8 cellular contexts compared by ENCODE assay signal in the genomic region with DNA sequence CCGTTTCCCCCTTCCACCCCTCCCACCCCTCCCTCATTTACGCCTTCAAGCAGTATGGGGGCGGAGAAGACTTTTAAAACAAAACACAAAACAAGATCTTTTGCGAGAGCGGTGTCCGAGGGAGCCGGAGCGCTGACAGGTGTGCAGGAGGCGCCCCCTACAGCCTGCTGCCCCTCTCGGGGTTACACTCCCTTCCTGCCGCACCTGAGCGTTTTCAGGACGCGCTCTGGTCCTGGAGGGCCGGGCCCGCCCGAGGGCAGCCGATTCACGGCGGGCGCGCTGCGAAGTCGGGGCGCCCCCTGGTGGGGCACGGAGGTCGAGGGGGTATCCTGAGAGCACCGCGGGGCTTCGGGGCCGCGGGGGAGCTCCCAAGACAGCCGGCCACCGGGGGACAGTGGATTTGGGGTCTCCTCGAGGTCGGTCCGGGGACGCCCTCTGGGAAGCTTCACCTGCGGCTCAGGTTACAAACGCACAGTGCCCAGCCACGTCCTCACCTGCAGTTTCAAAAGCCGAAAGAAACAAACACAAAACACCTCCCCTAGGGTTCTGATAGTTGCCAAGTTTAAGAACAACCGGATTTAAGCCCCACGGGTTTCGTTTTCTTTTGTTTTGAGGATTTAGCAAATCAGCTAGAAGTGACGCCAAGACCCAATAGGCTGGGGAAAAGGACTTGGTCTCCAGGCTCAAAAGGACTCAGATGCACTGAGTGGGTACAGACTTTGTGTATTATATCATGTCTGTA. TPM values are rescaled to one million over a fixed set of nuclear protein-coding genes. Genes with fewer than 3 reads are reported as not detected.
A peak's percentile ranks its signal among the peaks of the same experiment; 100 is the strongest.
DNase-seq lines count a peak whose midpoint lies in the region; ATAC-seq and TF ChIP-seq lines count a peak whose summit lies in the region.

No MANE protein-coding gene starts in this region.

- ATAC-seq in GM19468 (IDR thresholded peaks at IDR 0.05; ENCODE audit: extremely low read depth, unreplicated experiment): peak; percentile 81
- ATAC-seq in HG03575 (IDR thresholded peaks at IDR 0.05; ENCODE audit: extremely low read depth, insufficient number of reproducible peaks, low FRiP score, unreplicated experiment): peak; percentile 71

- peak; percentile 24 for DNase-seq in CMK (ENCODE audit: low read depth)
- peak; percentile 25 for DNase-seq in RPMI7951 (ENCODE audit: low read depth)
- DNase-seq in activated gamma-delta T cell (lab: John Stamatoyannopoulos, UW): peak; percentile 47
- DNase-seq in left ventricle myocardium inferior: peak; percentile 36
- DNase-seq in HPDE6-E6E7 (ENCODE audit: extremely low spot score): no peak

- no peak overlapping the region for H3K9ac ChIP-seq in skeletal muscle satellite cell (ENCODE audit: low read depth, low read length)

- no peak overlapping the region for H3K27ac ChIP-seq in left ventricle myocardium inferior (replicated peaks)

- TF ChIP-seq CTCF in left ventricle myocardium inferior (IDR thresholded peaks at IDR 0.05; ENCODE audit: borderline replicate concordance): peak; percentile 74

- H3K4me2 ChIP-seq in skeletal muscle satellite cell (ENCODE audit: low read length): peak overlapping the region; percentile 80

- H3K9me3 ChIP-seq in left ventricle myocardium inferior (replicated peaks) (no peaks in the 10 kb centered on the region), skeletal muscle satellite cell (replicated peaks; ENCODE audit: low read length) (peaks cover 10% of the 10 kb centered on the region)

- no peaks in the 10 kb centered on the region for H3K36me3 ChIP-seq in left ventricle myocardium inferior
- no peaks in the 10 kb centered on the region for H3K36me3 ChIP-seq in skeletal muscle satellite cell (ENCODE audit: insufficient read depth, low read length)

- peaks cover 25% of the 10 kb centered on the region for H3K4me1 ChIP-seq in left ventricle myocardium inferior
- peaks cover 6% of the 10 kb centered on the region for H3K4me1 ChIP-seq in skeletal muscle satellite cell (ENCODE audit: control insufficient read depth, insufficient read depth, low read length)

- intact Hi-C loops in left ventricle myocardium inferior (cut with micrococcal nuclease): no loop called here

- peaks cover 84% of the 10 kb centered on the region for H3K27me3 ChIP-seq in left ventricle myocardium inferior (ENCODE audit: low read depth)
- H3K27me3 ChIP-seq in skeletal muscle satellite cell (ENCODE audit: control insufficient read depth, insufficient read depth, low read length): peaks cover 68% of the 10 kb centered on the region

- H3K4me3 ChIP-seq in left ventricle myocardium inferior (peak overlapping the region; percentile 50), skeletal muscle satellite cell (ENCODE audit: low read length) (peak overlapping the region; percentile 63)

RNA-seq across cellular contexts. Expression of a gene that starts 8.0 kb away (rescaled TPM):
- total RNA-seq in RPMI7951 (2014; rRNA removed; shearing (Covaris generic)): 0.12 TPM in 1 of 2 replicates, not detected in the other
- total RNA-seq in left ventricle myocardium inferior: not detected
- total RNA-seq in skeletal muscle satellite cell (2012; rRNA removed): not detected in 2 replicates
